1 cellular context compared by ENCODE assay signal in the genomic region with DNA sequence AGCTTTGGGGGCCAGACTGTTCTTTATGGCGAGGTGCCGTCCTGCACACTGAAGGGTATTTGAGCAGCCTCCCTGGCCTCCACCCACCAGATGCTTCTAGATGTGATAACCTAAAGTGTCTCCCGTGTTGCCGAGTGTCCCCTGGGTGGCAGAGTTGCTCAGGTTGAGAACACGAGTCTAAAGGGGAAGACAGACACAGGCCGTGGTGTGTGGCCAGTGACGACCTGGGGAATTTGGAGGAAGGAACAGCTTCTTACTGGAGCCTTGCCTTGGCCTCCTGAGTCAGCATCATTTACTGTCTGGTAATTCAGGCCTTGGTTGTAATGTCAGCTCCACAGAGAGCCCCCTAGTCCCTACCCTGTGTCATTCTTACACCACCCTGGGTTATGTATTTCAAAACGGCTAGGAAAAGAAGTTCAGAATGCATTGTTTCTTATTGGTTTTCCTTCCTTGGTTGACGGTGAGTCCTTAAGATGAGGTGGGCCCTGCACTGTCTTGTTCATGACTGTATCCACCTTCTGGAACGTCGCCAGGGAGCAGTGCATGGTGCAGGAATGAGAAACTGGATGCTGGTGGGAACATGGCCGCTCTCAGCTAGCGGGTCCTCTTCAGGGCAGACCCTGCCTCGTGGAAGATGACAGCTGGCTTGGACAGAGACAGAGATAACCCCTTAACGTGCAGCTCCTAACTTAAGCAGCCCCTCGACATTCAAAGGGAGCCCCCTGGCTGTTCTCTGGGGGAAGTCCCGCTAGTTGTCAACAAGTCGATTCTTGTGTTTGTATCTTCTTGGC.
TF ChIP-seq lines count a peak whose summit lies in the region.

No MANE protein-coding gene starts in this region.

TF ChIP-seq in K562, 482 proteins besides CTCF, POLR2A, EP300 and RAD21 (continued from another document and continues in another):
- TF ChIP-seq, protein P1, sequence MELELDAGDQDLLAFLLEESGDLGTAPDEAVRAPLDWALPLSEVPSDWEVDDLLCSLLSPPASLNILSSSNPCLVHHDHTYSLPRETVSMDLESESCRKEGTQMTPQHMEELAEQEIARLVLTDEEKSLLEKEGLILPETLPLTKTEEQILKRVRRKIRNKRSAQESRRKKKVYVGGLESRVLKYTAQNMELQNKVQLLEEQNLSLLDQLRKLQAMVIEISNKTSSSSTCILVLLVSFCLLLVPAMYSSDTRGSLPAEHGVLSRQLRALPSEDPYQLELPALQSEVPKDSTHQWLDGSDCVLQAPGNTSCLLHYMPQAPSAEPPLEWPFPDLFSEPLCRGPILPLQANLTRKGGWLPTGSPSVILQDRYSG (tag; conservative IDR thresholded peaks at IDR 0.05; ENCODE audit: low read depth): no peak
- TF ChIP-seq CEBPB (tag; IDR thresholded peaks at IDR 0.05) (no peak), ZNF445 (CRISPR knock-in tag; IDR thresholded peaks at IDR 0.05; ENCODE audit: low read depth) (no peak), CREBBP (IDR thresholded peaks at IDR 0.05; ENCODE audit: low read depth, low read length) (no peak), ZNF263 (CRISPR knock-in tag; IDR thresholded peaks at IDR 0.05; ENCODE audit: borderline replicate concordance) (no peak), ELF4 (CRISPR knock-in tag; IDR thresholded peaks at IDR 0.05) (no peak), NFIC (IDR thresholded peaks at IDR 0.05) (peak; percentile 72), NRF1 (conservative IDR thresholded peaks at IDR 0.05 in 1 of 2, IDR thresholded peaks at IDR 0.05 in 1 of 2) (no peak), MAFG (tag; conservative IDR thresholded peaks at IDR 0.05) (peak; percentile 66), SPI1 (IDR thresholded peaks at IDR 0.05; ENCODE audit: borderline replicate concordance, low read depth, low read length) (0 out of 2 replicates have a peak, but pooled peaks have one; percentile 8), HNRNPLL (IDR thresholded peaks at IDR 0.05; ENCODE audit: low read depth, low read length, poor library complexity, severe bottlenecking) (no peak), ZNF274 (IDR thresholded peaks at IDR 0.05; ENCODE audit: borderline replicate concordance, low read depth, low read length) (no peak), PRMT5 (CRISPR knock-in tag; IDR thresholded peaks at IDR 0.05) (no peak), RAD51 (IDR thresholded peaks at IDR 0.05; ENCODE audit: borderline replicate concordance, low read depth) (no peak), MCM5 (IDR thresholded peaks at IDR 0.05; ENCODE audit: low read depth) (no peak), TAF9B (IDR thresholded peaks at IDR 0.05; ENCODE audit: partially characterized antibody) (no peak), RBM14 (IDR thresholded peaks at IDR 0.05; ENCODE audit: borderline replicate concordance, insufficient read depth, low read depth, low read length) (no peak), SMARCA4 (IDR thresholded peaks at IDR 0.05) (no peak), PHB2 (IDR thresholded peaks at IDR 0.05; ENCODE audit: low read depth) (no peak), SAFB (IDR thresholded peaks at IDR 0.05; ENCODE audit: borderline replicate concordance, low read depth, low read length) (no peak), FOXK1 (CRISPR knock-in tag; IDR thresholded peaks at IDR 0.05; ENCODE audit: borderline replicate concordance) (0 out of 2 replicates have a peak, but pooled peaks have one; percentile 49), DMBX1 (CRISPR knock-in tag; IDR thresholded peaks at IDR 0.05; ENCODE audit: borderline replicate concordance) (no peak), EGR1 (conservative IDR thresholded peaks at IDR 0.05) (no peak; the same call in 1 of the 2 replicates), SP1 (CRISPR knock-in tag; IDR thresholded peaks at IDR 0.05) (no peak), MAFK (IDR thresholded peaks at IDR 0.05; ENCODE audit: low read length) (peak; percentile 44; the same call in 1 of the 2 replicates), CHD4 (IDR thresholded peaks at IDR 0.05; ENCODE audit: insufficient read depth, insufficient replicate concordance, low read depth, low read length, poor library complexity, severe bottlenecking) (no peak), SIN3B (IDR thresholded peaks at IDR 0.05; ENCODE audit: low read depth) (no peak)
- TF ChIP-seq, protein P2, sequence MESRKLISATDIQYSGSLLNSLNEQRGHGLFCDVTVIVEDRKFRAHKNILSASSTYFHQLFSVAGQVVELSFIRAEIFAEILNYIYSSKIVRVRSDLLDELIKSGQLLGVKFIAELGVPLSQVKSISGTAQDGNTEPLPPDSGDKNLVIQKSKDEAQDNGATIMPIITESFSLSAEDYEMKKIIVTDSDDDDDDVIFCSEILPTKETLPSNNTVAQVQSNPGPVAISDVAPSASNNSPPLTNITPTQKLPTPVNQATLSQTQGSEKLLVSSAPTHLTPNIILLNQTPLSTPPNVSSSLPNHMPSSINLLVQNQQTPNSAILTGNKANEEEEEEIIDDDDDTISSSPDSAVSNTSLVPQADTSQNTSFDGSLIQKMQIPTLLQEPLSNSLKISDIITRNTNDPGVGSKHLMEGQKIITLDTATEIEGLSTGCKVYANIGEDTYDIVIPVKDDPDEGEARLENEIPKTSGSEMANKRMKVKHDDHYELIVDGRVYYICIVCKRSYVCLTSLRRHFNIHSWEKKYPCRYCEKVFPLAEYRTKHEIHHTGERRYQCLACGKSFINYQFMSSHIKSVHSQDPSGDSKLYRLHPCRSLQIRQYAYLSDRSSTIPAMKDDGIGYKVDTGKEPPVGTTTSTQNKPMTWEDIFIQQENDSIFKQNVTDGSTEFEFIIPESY (CRISPR knock-in tag; IDR thresholded peaks at IDR 0.05): peak; percentile 90
- TF ChIP-seq, protein P3, sequence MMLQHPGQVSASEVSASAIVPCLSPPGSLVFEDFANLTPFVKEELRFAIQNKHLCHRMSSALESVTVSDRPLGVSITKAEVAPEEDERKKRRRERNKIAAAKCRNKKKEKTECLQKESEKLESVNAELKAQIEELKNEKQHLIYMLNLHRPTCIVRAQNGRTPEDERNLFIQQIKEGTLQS (IDR thresholded peaks at IDR 0.05): no peak
- TF ChIP-seq, protein P3 (CRISPR knock-in tag; conservative IDR thresholded peaks at IDR 0.05): no peak
- TF ChIP-seq, protein P4, sequence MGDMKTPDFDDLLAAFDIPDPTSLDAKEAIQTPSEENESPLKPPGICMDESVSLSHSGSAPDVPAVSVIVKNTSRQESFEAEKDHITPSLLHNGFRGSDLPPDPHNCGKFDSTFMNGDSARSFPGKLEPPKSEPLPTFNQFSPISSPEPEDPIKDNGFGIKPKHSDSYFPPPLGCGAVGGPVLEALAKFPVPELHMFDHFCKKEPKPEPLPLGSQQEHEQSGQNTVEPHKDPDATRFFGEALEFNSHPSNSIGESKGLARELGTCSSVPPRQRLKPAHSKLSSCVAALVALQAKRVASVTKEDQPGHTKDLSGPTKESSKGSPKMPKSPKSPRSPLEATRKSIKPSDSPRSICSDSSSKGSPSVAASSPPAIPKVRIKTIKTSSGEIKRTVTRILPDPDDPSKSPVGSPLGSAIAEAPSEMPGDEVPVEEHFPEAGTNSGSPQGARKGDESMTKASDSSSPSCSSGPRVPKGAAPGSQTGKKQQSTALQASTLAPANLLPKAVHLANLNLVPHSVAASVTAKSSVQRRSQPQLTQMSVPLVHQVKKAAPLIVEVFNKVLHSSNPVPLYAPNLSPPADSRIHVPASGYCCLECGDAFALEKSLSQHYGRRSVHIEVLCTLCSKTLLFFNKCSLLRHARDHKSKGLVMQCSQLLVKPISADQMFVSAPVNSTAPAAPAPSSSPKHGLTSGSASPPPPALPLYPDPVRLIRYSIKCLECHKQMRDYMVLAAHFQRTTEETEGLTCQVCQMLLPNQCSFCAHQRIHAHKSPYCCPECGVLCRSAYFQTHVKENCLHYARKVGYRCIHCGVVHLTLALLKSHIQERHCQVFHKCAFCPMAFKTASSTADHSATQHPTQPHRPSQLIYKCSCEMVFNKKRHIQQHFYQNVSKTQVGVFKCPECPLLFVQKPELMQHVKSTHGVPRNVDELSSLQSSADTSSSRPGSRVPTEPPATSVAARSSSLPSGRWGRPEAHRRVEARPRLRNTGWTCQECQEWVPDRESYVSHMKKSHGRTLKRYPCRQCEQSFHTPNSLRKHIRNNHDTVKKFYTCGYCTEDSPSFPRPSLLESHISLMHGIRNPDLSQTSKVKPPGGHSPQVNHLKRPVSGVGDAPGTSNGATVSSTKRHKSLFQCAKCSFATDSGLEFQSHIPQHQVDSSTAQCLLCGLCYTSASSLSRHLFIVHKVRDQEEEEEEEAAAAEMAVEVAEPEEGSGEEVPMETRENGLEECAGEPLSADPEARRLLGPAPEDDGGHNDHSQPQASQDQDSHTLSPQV (IDR thresholded peaks at IDR 0.05): no peak
- TF ChIP-seq, protein P5, sequence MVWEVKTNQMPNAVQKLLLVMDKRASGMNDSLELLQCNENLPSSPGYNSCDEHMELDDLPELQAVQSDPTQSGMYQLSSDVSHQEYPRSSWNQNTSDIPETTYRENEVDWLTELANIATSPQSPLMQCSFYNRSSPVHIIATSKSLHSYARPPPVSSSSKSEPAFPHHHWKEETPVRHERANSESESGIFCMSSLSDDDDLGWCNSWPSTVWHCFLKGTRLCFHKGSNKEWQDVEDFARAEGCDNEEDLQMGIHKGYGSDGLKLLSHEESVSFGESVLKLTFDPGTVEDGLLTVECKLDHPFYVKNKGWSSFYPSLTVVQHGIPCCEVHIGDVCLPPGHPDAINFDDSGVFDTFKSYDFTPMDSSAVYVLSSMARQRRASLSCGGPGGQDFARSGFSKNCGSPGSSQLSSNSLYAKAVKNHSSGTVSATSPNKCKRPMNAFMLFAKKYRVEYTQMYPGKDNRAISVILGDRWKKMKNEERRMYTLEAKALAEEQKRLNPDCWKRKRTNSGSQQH (CRISPR knock-in tag; IDR thresholded peaks at IDR 0.05): no peak
- TF ChIP-seq, protein P6, sequence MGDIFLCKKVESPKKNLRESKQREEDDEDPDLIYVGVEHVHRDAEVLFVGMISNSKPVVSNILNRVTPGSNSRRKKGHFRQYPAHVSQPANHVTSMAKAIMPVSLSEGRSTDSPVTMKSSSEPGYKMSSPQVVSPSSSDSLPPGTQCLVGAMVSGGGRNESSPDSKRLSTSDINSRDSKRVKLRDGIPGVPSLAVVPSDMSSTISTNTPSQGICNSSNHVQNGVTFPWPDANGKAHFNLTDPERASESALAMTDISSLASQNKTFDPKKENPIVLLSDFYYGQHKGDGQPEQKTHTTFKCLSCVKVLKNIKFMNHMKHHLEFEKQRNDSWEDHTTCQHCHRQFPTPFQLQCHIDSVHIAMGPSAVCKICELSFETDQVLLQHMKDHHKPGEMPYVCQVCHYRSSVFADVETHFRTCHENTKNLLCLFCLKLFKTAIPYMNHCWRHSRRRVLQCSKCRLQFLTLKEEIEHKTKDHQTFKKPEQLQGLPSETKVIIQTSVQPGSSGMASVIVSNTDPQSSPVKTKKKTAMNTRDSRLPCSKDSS (IDR thresholded peaks at IDR 0.05; ENCODE audit: low read depth, partially characterized antibody): no peak
- TF ChIP-seq, protein P7, sequence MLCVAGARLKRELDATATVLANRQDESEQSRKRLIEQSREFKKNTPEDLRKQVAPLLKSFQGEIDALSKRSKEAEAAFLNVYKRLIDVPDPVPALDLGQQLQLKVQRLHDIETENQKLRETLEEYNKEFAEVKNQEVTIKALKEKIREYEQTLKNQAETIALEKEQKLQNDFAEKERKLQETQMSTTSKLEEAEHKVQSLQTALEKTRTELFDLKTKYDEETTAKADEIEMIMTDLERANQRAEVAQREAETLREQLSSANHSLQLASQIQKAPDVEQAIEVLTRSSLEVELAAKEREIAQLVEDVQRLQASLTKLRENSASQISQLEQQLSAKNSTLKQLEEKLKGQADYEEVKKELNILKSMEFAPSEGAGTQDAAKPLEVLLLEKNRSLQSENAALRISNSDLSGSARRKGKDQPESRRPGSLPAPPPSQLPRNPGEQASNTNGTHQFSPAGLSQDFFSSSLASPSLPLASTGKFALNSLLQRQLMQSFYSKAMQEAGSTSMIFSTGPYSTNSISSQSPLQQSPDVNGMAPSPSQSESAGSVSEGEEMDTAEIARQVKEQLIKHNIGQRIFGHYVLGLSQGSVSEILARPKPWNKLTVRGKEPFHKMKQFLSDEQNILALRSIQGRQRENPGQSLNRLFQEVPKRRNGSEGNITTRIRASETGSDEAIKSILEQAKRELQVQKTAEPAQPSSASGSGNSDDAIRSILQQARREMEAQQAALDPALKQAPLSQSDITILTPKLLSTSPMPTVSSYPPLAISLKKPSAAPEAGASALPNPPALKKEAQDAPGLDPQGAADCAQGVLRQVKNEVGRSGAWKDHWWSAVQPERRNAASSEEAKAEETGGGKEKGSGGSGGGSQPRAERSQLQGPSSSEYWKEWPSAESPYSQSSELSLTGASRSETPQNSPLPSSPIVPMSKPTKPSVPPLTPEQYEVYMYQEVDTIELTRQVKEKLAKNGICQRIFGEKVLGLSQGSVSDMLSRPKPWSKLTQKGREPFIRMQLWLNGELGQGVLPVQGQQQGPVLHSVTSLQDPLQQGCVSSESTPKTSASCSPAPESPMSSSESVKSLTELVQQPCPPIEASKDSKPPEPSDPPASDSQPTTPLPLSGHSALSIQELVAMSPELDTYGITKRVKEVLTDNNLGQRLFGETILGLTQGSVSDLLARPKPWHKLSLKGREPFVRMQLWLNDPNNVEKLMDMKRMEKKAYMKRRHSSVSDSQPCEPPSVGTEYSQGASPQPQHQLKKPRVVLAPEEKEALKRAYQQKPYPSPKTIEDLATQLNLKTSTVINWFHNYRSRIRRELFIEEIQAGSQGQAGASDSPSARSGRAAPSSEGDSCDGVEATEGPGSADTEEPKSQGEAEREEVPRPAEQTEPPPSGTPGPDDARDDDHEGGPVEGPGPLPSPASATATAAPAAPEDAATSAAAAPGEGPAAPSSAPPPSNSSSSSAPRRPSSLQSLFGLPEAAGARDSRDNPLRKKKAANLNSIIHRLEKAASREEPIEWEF (CRISPR knock-in tag; IDR thresholded peaks at IDR 0.05): no peak
- TF ChIP-seq, protein P8, sequence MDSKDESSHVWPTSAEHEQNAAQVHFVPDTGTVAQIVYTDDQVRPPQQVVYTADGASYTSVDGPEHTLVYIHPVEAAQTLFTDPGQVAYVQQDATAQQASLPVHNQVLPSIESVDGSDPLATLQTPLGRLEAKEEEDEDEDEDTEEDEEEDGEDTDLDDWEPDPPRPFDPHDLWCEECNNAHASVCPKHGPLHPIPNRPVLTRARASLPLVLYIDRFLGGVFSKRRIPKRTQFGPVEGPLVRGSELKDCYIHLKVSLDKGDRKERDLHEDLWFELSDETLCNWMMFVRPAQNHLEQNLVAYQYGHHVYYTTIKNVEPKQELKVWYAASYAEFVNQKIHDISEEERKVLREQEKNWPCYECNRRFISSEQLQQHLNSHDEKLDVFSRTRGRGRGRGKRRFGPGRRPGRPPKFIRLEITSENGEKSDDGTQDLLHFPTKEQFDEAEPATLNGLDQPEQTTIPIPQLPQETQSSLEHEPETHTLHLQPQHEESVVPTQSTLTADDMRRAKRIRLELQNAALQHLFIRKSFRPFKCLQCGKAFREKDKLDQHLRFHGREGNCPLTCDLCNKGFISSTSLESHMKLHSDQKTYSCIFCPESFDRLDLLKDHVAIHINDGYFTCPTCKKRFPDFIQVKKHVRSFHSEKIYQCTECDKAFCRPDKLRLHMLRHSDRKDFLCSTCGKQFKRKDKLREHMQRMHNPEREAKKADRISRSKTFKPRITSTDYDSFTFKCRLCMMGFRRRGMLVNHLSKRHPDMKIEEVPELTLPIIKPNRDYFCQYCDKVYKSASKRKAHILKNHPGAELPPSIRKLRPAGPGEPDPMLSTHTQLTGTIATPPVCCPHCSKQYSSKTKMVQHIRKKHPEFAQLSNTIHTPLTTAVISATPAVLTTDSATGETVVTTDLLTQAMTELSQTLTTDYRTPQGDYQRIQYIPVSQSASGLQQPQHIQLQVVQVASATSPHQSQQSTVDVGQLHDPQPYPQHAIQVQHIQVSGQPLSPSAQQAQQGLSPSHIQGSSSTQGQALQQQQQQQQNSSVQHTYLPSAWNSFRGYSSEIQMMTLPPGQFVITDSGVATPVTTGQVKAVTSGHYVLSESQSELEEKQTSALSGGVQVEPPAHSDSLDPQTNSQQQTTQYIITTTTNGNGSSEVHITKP (IDR thresholded peaks at IDR 0.05; ENCODE audit: partially characterized antibody): no peak
